16 cellular contexts compared by ENCODE assay signal in genomic region chr17:73065376-73065775, GRCh38.
"Had no signal": no experiment of that assay in that cellular context is flagged by ENCODE, and none has a peak within 500 bp of the region (broad histone marks: within the 10 kb centered on the region; RNA-seq: fewer than 3 reads in every experiment).

No MANE protein-coding gene starts in this region.

- H3K4me1 ChIP-seq: lower lobe of right lung had no signal

- H3K4me3 Mint-ChIP-seq: memory B cell; mesothelial cell of epicardium; nephron progenitor cell; stimulated activated memory B cell treated with anti-CD40 and anti-IgM and Interleukin-4, amounts not matched to agents 10 μg/mL and 1 μg/mL and 100 μg/mL, for 72 hours; stimulated activated naive CD8-positive, alpha-beta T cell treated with anti-CD3 and anti-CD28 coated beads, Interleukin-15, Interleukin-2, amounts not matched to agents 100 ng/mL and 50 ng/mL, for 24 hours had no signal

- DNase-seq: effector memory CD4-positive, alpha-beta T cell; gastrocnemius medialis; glutamatergic neuron; left lung; lower lobe of right lung; nephron progenitor cell; small intestine; stimulated activated CD4-positive, alpha-beta T cell treated with anti-CD3 and anti-CD28 coated beads, Interleukin-12 subunit alpha, Interleukin-12 subunit beta, amount 100 ng/mL, for 4 hours; stimulated activated CD8-positive, alpha-beta memory T cell treated with anti-CD3 and anti-CD28 coated beads, Interleukin-4, amount 100 ng/mL, for 48 hours had no signal

- H3K4me3 ChIP-seq: esophagus muscularis mucosa, gastrocnemius medialis, left lung, lower lobe of right lung, right atrium auricular region, tibial nerve had no signal

- H3K27me3 Mint-ChIP-seq: memory B cell; stimulated activated memory B cell treated with anti-CD40 and anti-IgM and Interleukin-4, amounts not matched to agents 10 μg/mL and 1 μg/mL and 100 μg/mL, for 72 hours; stimulated activated naive CD8-positive, alpha-beta T cell treated with anti-CD3 and anti-CD28 coated beads, Interleukin-15, Interleukin-2, amounts not matched to agents 100 ng/mL and 50 ng/mL, for 24 hours had no signal

- H3K27me3 ChIP-seq: esophagus muscularis mucosa, gastrocnemius medialis, left lung, right atrium auricular region, tibial nerve had no signal

- H3K9me3 Mint-ChIP-seq: memory B cell; stimulated activated memory B cell treated with anti-CD40 and anti-IgM and Interleukin-4, amounts not matched to agents 10 μg/mL and 1 μg/mL and 100 μg/mL, for 72 hours; stimulated activated naive CD8-positive, alpha-beta T cell treated with anti-CD3 and anti-CD28 coated beads, Interleukin-15, Interleukin-2, amounts not matched to agents 100 ng/mL and 50 ng/mL, for 24 hours had no signal

- H3K36me3 ChIP-seq: esophagus muscularis mucosa, gastrocnemius medialis, left lung, lower lobe of right lung, right atrium auricular region, tibial nerve had no signal

- H3K27ac ChIP-seq: esophagus muscularis mucosa, left lung, lower lobe of right lung had no signal

- H3K4me1 Mint-ChIP-seq: stimulated activated memory B cell treated with anti-CD40 and anti-IgM and Interleukin-4, amounts not matched to agents 10 μg/mL and 1 μg/mL and 100 μg/mL, for 72 hours had no signal

- H3K27ac Mint-ChIP-seq: memory B cell; stimulated activated memory B cell treated with anti-CD40 and anti-IgM and Interleukin-4, amounts not matched to agents 10 μg/mL and 1 μg/mL and 100 μg/mL, for 72 hours; stimulated activated naive CD8-positive, alpha-beta T cell treated with anti-CD3 and anti-CD28 coated beads, Interleukin-15, Interleukin-2, amounts not matched to agents 100 ng/mL and 50 ng/mL, for 24 hours had no signal

- H3K9me3 ChIP-seq: esophagus muscularis mucosa, gastrocnemius medialis, left lung, lower lobe of right lung, right atrium auricular region, tibial nerve had no signal

- ATAC-seq: gastrocnemius medialis; left lung; lower lobe of right lung; stimulated activated memory B cell treated with anti-CD40 and anti-IgM and Interleukin-4, amounts not matched to agents 10 μg/mL and 1 μg/mL and 100 μg/mL, for 72 hours had no signal
